ENCODE assay signal across 8 cellular contexts in genomic region chr6:67976486-67976885, GRCh38.
"Had no signal": no experiment of that assay in that cellular context is flagged by ENCODE, and none has a peak within 500 bp of the region (broad histone marks: within the 10 kb centered on the region; RNA-seq: fewer than 3 reads in every experiment).

No MANE protein-coding gene starts in this region.

- H3K4me3 ChIP-seq: GM12878 had no signal

- ATAC-seq: GM12878 had no signal

- FAIRE-seq: G401.6, GM12878, GM12891, GM12892, GM18507, GM19239 had no signal

- DNase-seq: GDM1, GF-D8 had no signal
